9 cellular contexts compared by ENCODE assay signal in genomic region chr3:8938021-8938420, GRCh38. TPM values are rescaled to one million over a fixed set of nuclear protein-coding genes. Genes with fewer than 3 reads are reported as not detected.
DNase-seq lines count a peak whose midpoint lies in the region; ATAC-seq and TF ChIP-seq lines count a peak whose summit lies in the region.
"Had no signal": no experiment of that assay in that cellular context is flagged by ENCODE, and none has a peak within 500 bp of the region (broad histone marks: within the 10 kb centered on the region; RNA-seq: fewer than 3 reads in every experiment).

No MANE protein-coding gene starts in this region.

- CTCF ChIA-PET in AG04450 (lab: Charles Lee), result interaction anchor here (0.7 to 9.1 kb wide), 8 partner anchors 9 to 168 kb away, joined by 3 to 78 read pairs (median 4); partner anchors contain the start of gene OXTR

- TF ChIP-seq CTCF in AG04450 (IDR thresholded peaks at IDR 0.05; ENCODE audit: low read depth, low read length) (peak; percentile 48), fibroblast of mammary gland (conservative IDR thresholded peaks at IDR 0.05; ENCODE audit: control insufficient read depth, insufficient read depth, low read depth, low read length) (peak; percentile 52)

- no peak overlapping the region for H3K27ac ChIP-seq in AG04450 (ENCODE audit: low read depth, low read length)

- ATAC-seq in GM19395 (IDR thresholded peaks at IDR 0.05; ENCODE audit: unreplicated experiment), result peak; percentile 70
- no peak for ATAC-seq in GM18498 (IDR thresholded peaks at IDR 0.05; ENCODE audit: unreplicated experiment)
- ATAC-seq in HG03442 (IDR thresholded peaks at IDR 0.05; ENCODE audit: unreplicated experiment), result no peak

- H3K4me3 ChIP-seq in AG04450 (ENCODE audit: low read depth, low read length) (no peak overlapping the region), fibroblast of mammary gland (ENCODE audit: control insufficient read depth, low read depth, low read length) (no peak overlapping the region)

- no peaks in the 10 kb centered on the region for H3K27me3 ChIP-seq in AG04450 (ENCODE audit: control insufficient read depth, insufficient read depth, low read length)

- POLR2A ChIA-PET in AG04450 (lab: Yijun Ruan, JAX), result no interaction called here

- H3K9me3 ChIP-seq in AG04450 (ENCODE audit: control insufficient read depth, insufficient read depth, low read length), result no peaks in the 10 kb centered on the region

- DNase-seq in AG04450 (ENCODE audit: low read depth, low spot score), result no peak
- DNase-seq in OCI-M1 (lab: John Stamatoyannopoulos, UW), result peak; percentile 66
- DNase-seq in fibroblast of mammary gland (ENCODE audit: low read depth), result peak; percentile 47
- no peak for DNase-seq in NCI-H446 (lab: John Stamatoyannopoulos, UW)
- DNase-seq in AG20443 (ENCODE audit: low spot score), result no peak
- DNase-seq: stimulated activated CD4-positive, alpha-beta T cell treated with anti-CD3 and anti-CD28 coated beads, Interleukin-4, amount 100 ng/mL, for 4 hours had no signal

RNA-seq across cellular contexts. Expression of gene RAD18, which starts 25.3 kb away (rescaled TPM):
- 6.7 and 10.7 TPM in 2 replicates for polyA plus RNA-seq in AG04450 (2011; rRNA removed)
- 6.4 and 9.8 TPM in 2 replicates for polyA minus RNA-seq in AG04450 (2011; rRNA and poly(A)+ RNA removed)

Comparison
In these comparisons a context has a peak if more than half of its experiments do, and no peak if none do; other contexts are left out.
1. DNase-seq: peak in OCI-M1 (single experiment) and fibroblast of mammary gland (single experiment); none in AG04450 (single experiment), NCI-H446 (0 of 2) and AG20443 (single experiment).